Comparison of ENCODE assay signal across 29 cellular contexts in genomic region chr9:93920401-93920800, GRCh38. TPM values are rescaled to one million over a fixed set of nuclear protein-coding genes. Genes with fewer than 3 reads are reported as not detected.
"Had no signal": no experiment of that assay in that cellular context is flagged by ENCODE, and none has a peak within 500 bp of the region (broad histone marks: within the 10 kb centered on the region; RNA-seq: fewer than 3 reads in every experiment).

No MANE protein-coding gene starts in this region.

- H3K27ac Mint-ChIP-seq: natural killer cell treated with Interleukin-12 subunit alpha and Interleukin-12 subunit beta and Interleukin-15 and Interleukin-18, amount 100 ng/mL, for 72 hours; stimulated activated memory B cell treated with anti-CD40 and anti-IgM and Interleukin-4, amounts not matched to agents 10 μg/mL and 1 μg/mL and 100 μg/mL, for 72 hours; stimulated activated naive CD8-positive, alpha-beta T cell treated with anti-CD3 and anti-CD28 coated beads, Interleukin-15, amount 100 ng/mL, for 72 hours; type B pancreatic cell had no signal

- H3K9me3 Mint-ChIP-seq: naive thymus-derived CD8-positive, alpha-beta T cell; natural killer cell treated with Interleukin-12 subunit alpha and Interleukin-12 subunit beta and Interleukin-15 and Interleukin-18, amount 100 ng/mL, for 72 hours; stimulated activated memory B cell treated with anti-CD40 and anti-IgM and Interleukin-4, amounts not matched to agents 10 μg/mL and 1 μg/mL and 100 μg/mL, for 72 hours; stimulated activated naive CD8-positive, alpha-beta T cell treated with anti-CD3 and anti-CD28 coated beads, Interleukin-15, amount 100 ng/mL, for 72 hours; type B pancreatic cell had no signal

- H3K9me3 ChIP-seq: pancreas, prostate gland, spleen, suprapubic skin, testis, tibial artery, transverse colon, upper lobe of right lung, uterus had no signal

- H3K4me1 ChIP-seq: pancreas, prostate gland, spleen, suprapubic skin, testis, tibial artery, transverse colon, upper lobe of right lung, uterus had no signal

- H3K4me3 Mint-ChIP-seq: naive B cell; naive thymus-derived CD8-positive, alpha-beta T cell; natural killer cell treated with Interleukin-12 subunit alpha and Interleukin-12 subunit beta and Interleukin-15 and Interleukin-18, amount 100 ng/mL, for 72 hours; stimulated activated memory B cell treated with anti-CD40 and anti-IgM and Interleukin-4, amounts not matched to agents 10 μg/mL and 1 μg/mL and 100 μg/mL, for 72 hours; stimulated activated naive CD8-positive, alpha-beta T cell treated with anti-CD3 and anti-CD28 coated beads, Interleukin-15, amount 100 ng/mL, for 72 hours; type B pancreatic cell had no signal

- H3K4me3 ChIP-seq: pancreas, prostate gland, skin epidermis, smooth muscle cell, spleen, suprapubic skin, testis, tibial artery, transverse colon, upper lobe of right lung, uterus had no signal

- H3K27ac ChIP-seq: pancreas, prostate gland, skin epidermis, spleen, suprapubic skin, testis, tibial artery, transverse colon, upper lobe of right lung, uterus had no signal

- H3K36me3 Mint-ChIP-seq: naive B cell; naive thymus-derived CD8-positive, alpha-beta T cell; natural killer cell treated with Interleukin-12 subunit alpha and Interleukin-12 subunit beta and Interleukin-15 and Interleukin-18, amount 100 ng/mL, for 72 hours; stimulated activated memory B cell treated with anti-CD40 and anti-IgM and Interleukin-4, amounts not matched to agents 10 μg/mL and 1 μg/mL and 100 μg/mL, for 72 hours; type B pancreatic cell had no signal

- H3K36me3 ChIP-seq: pancreas, prostate gland, spleen, suprapubic skin, tibial artery, transverse colon, upper lobe of right lung, uterus had no signal

- H3K4me1 Mint-ChIP-seq: naive B cell; stimulated activated memory B cell treated with anti-CD40 and anti-IgM and Interleukin-4, amounts not matched to agents 10 μg/mL and 1 μg/mL and 100 μg/mL, for 72 hours; stimulated activated naive CD8-positive, alpha-beta T cell treated with anti-CD3 and anti-CD28 coated beads, Interleukin-15, amount 100 ng/mL, for 72 hours had no signal

- DNase-seq: naive B cell; naive thymus-derived CD8-positive, alpha-beta T cell; occipital lobe; right cardiac atrium; spleen; stimulated activated CD4-positive, alpha-beta T cell treated with anti-CD3 and anti-CD28 coated beads, Interleukin-12 subunit alpha, Interleukin-12 subunit beta, amount 100 ng/mL, for 4 hours; stimulated activated CD4-positive, alpha-beta T cell treated with anti-CD3 and anti-CD28 coated beads, Interleukin-1b, Interleukin-23, amount 100 ng/mL, for 48 hours; stimulated activated CD4-positive, alpha-beta T cell treated with anti-CD3 and anti-CD28 coated beads, Interleukin-4, amount 100 ng/mL, for 1 hour; stimulated activated CD4-positive, alpha-beta T cell treated with anti-CD3 and anti-CD28 coated beads, Interleukin-4, amount 100 ng/mL, for 4 hours; stimulated activated CD8-positive, alpha-beta memory T cell treated with anti-CD3 and anti-CD28 coated beads, Interleukin-4, amount 100 ng/mL, for 48 hours; stimulated activated naive CD4-positive, alpha-beta T cell; stimulated activated naive CD8-positive, alpha-beta T cell treated with anti-CD3 and anti-CD28 coated beads, Interleukin-15, amount 100 ng/mL, for 72 hours; stimulated activated naive CD8-positive, alpha-beta T cell treated with anti-CD3 and anti-CD28 coated beads, Interleukin-15, Interleukin-2, amounts not matched to agents 100 U/mL and 50 U/mL, for 24 hours; substantia nigra; testis; tibial artery; transverse colon; upper lobe of right lung; uterus had no signal

- H3K27me3 ChIP-seq: pancreas, testis, transverse colon, upper lobe of right lung, uterus had no signal

- H3K4me2 ChIP-seq: smooth muscle cell had no signal

- H3K27me3 Mint-ChIP-seq: natural killer cell treated with Interleukin-12 subunit alpha and Interleukin-12 subunit beta and Interleukin-15 and Interleukin-18, amount 100 ng/mL, for 72 hours; stimulated activated naive CD8-positive, alpha-beta T cell treated with anti-CD3 and anti-CD28 coated beads, Interleukin-15, amount 100 ng/mL, for 72 hours had no signal

RNA-seq across cellular contexts. Expression of gene BARX1, which starts 34.8 kb away (rescaled TPM):
- polyA plus RNA-seq: naive thymus-derived CD8-positive, alpha-beta T cell; neural cell; right cardiac atrium; urinary bladder had no signal
